9 cellular contexts compared by ENCODE assay signal in genomic region chr4:86544313-86544966, GRCh38. TPM values are rescaled to one million over a fixed set of nuclear protein-coding genes. Genes with fewer than 3 reads are reported as not detected.
DNase-seq lines count a peak whose midpoint lies in the region; ATAC-seq and TF ChIP-seq lines count a peak whose summit lies in the region.
"Had no signal": no experiment of that assay in that cellular context is flagged by ENCODE, and none has a peak within 500 bp of the region (broad histone marks: within the 10 kb centered on the region; RNA-seq: fewer than 3 reads in every experiment).

No MANE protein-coding gene starts in this region.

- no peaks in the 10 kb centered on the region for H3K36me3 Mint-ChIP-seq in activated T-cell treated with anti-CD3 and anti-CD28 coated beads, Interleukin-2, amount 50 U/mL, for 4 hours (ENCODE audit: insufficient read depth)
- peaks cover 23% of the 10 kb centered on the region for H3K36me3 Mint-ChIP-seq in neural progenitor cell

- H4K20me1 ChIP-seq in neural progenitor cell (ENCODE audit: low read depth): no peaks in the 10 kb centered on the region

- ATAC-seq in activated T-cell treated with anti-CD3 and anti-CD28 coated beads, Interleukin-2, amount 50 U/mL, for 4 hours: peak; percentile 57 to 78
- ATAC-seq in GM21825 (IDR thresholded peaks at IDR 0.05; ENCODE audit: unreplicated experiment) (peak; percentile 81), HG03521 (IDR thresholded peaks at IDR 0.05; ENCODE audit: unreplicated experiment) (peak; percentile 82), SK-N-SH treated with all-trans-retinoic acid at 6 μM for 48 hours (no peak), left lung (no peak)

- no peaks in the 10 kb centered on the region for H3K27me3 Mint-ChIP-seq in activated T-cell treated with anti-CD3 and anti-CD28 coated beads, Interleukin-2, amount 50 U/mL, for 4 hours (ENCODE audit: low read depth)
- H3K27me3 Mint-ChIP-seq in neural progenitor cell (ENCODE audit: insufficient read depth, low read depth): peaks cover 5% of the 10 kb centered on the region

- H3F3A ChIP-seq in neural progenitor cell (ENCODE audit: low read depth): peaks cover 50% of the 10 kb centered on the region

- H3K27ac ChIP-seq in neural progenitor cell: peak overlapping the region; percentile 100
- H3K27ac ChIP-seq in left lung: no peak overlapping the region

- H3K79me2 ChIP-seq in neural progenitor cell (ENCODE audit: low read depth): no peaks in the 10 kb centered on the region

- H3K27me3 ChIP-seq in neural progenitor cell: no peaks in the 10 kb centered on the region
- H3K27me3 ChIP-seq in left lung: peaks cover 0 to 19% of the 10 kb centered on the region in 2 donors

- peak overlapping the region; percentile 68 for H3K4me2 ChIP-seq in neural progenitor cell

- peaks cover 18% of the 10 kb centered on the region for H3K4me1 Mint-ChIP-seq in activated T-cell treated with anti-CD3 and anti-CD28 coated beads, Interleukin-2, amount 50 U/mL, for 4 hours (ENCODE audit: low read depth)
- H3K4me1 Mint-ChIP-seq in neural progenitor cell: peaks cover 55% of the 10 kb centered on the region

- H2AFZ ChIP-seq in neural progenitor cell (replicated peaks): no peak overlapping the region

- H3K36me3 ChIP-seq in neural progenitor cell (no peaks in the 10 kb centered on the region), left lung (no peaks in the 10 kb centered on the region)

- TF ChIP-seq CTCF in neural progenitor cell (IDR thresholded peaks at IDR 0.05) (no peak), left lung (IDR thresholded peaks at IDR 0.05) (no peak)

- no peak overlapping the region for H3K9ac ChIP-seq in neural progenitor cell

- peak overlapping the region; percentile 61 for H3K27ac Mint-ChIP-seq in neural progenitor cell
- H3K27ac Mint-ChIP-seq: HFFc6 had no signal

- peak overlapping the region; percentile 13 for H3K4me3 ChIP-seq in neural progenitor cell
- H3K4me3 ChIP-seq in left lung: no peak overlapping the region

- DNase-seq in activated T-cell treated with anti-CD3 and anti-CD28 coated beads, Interleukin-2, amount 50 U/mL, for 4 hours: no peak
- DNase-seq in activated T-cell treated with anti-CD3 and anti-CD28 coated beads for 4 hours (no peak), neural progenitor cell (ENCODE audit: low spot score) (no peak), dermis blood vessel endothelial cell (no peak), left lung (no peak)
- DNase-seq: HFFc6 had no signal

- H3K4me1 ChIP-seq in neural progenitor cell: peaks cover 62% of the 10 kb centered on the region
- no peaks in the 10 kb centered on the region for H3K4me1 ChIP-seq in left lung

- H3K9me3 ChIP-seq in neural progenitor cell (ENCODE audit: low read depth): no peaks in the 10 kb centered on the region
- H3K9me3 ChIP-seq in left lung: no peaks in the 10 kb centered on the region

- H3K4me3 Mint-ChIP-seq in activated T-cell treated with anti-CD3 and anti-CD28 coated beads, Interleukin-2, amount 50 U/mL, for 4 hours: peak overlapping the region; percentile 37
- no peak overlapping the region for H3K4me3 Mint-ChIP-seq in neural progenitor cell
- H3K4me3 Mint-ChIP-seq: HFFc6 had no signal

- H3K9me3 Mint-ChIP-seq in activated T-cell treated with anti-CD3 and anti-CD28 coated beads, Interleukin-2, amount 50 U/mL, for 4 hours: no peaks in the 10 kb centered on the region
- peaks cover 12% of the 10 kb centered on the region for H3K9me3 Mint-ChIP-seq in neural progenitor cell
- H3K9me3 Mint-ChIP-seq: HFFc6 had no signal

- intact Hi-C loops in left lung (cut with DNase I): no loop called here

TF ChIP-seq in SK-N-SH treated with all-trans-retinoic acid at 6 μM for 48 hours, 23 proteins besides CTCF, POLR2A, EP300 and RAD21:
- TF ChIP-seq ZNF70 (CRISPR knock-in tag; IDR thresholded peaks at IDR 0.05) (no peak), GLIS3 (CRISPR knock-in tag; IDR thresholded peaks at IDR 0.05) (no peak), ZFP3 (CRISPR knock-in tag; IDR thresholded peaks at IDR 0.05) (no peak), CSRNP3 (CRISPR knock-in tag; IDR thresholded peaks at IDR 0.05) (no peak), TSHZ2 (CRISPR knock-in tag; IDR thresholded peaks at IDR 0.05) (no peak), CREB5 (CRISPR knock-in tag; IDR thresholded peaks at IDR 0.05; ENCODE audit: low read depth) (no peak), TOX (CRISPR knock-in tag; IDR thresholded peaks at IDR 0.05; ENCODE audit: borderline replicate concordance) (no peak), ZFP30 (CRISPR knock-in tag; IDR thresholded peaks at IDR 0.05) (no peak), ZC3H10 (CRISPR knock-in tag; IDR thresholded peaks at IDR 0.05) (no peak), BACH2 (CRISPR knock-in tag; IDR thresholded peaks at IDR 0.05; ENCODE audit: borderline replicate concordance) (no peak), TCF4 (CRISPR knock-in tag; IDR thresholded peaks at IDR 0.05; ENCODE audit: borderline replicate concordance) (no peak), ISL1 (CRISPR knock-in tag; IDR thresholded peaks at IDR 0.05) (no peak), PPARA (CRISPR knock-in tag; IDR thresholded peaks at IDR 0.05; ENCODE audit: borderline replicate concordance) (no peak), ZNF8 (CRISPR knock-in tag; IDR thresholded peaks at IDR 0.05) (no peak)

RNA-seq across cellular contexts. Expression of gene PTPN13, which starts 49.7 kb away (rescaled TPM):
- 1 to 10 TPM in 1 of 3 donors, under 1 TPM in 2; 0.89 to 2.2 (median 0.92) TPM for total RNA-seq in activated T-cell treated with anti-CD3 and anti-CD28 coated beads, Interleukin-2, amount 50 U/mL, for 4 hours
- total RNA-seq in neural progenitor cell (ENCODE audit: low replicate concordance): 183 and 244 TPM in 2 replicates
- total RNA-seq in dermis blood vessel endothelial cell: 0.37 and 2.2 TPM in 2 replicates
- total RNA-seq in left lung: 10 to 100 TPM; 59.0 to 64.0 TPM

Comparison
In these comparisons a context has a peak if more than half of its experiments do, and no peak if none do; other contexts are left out.
1. ATAC-seq: peak in activated T-cell treated with anti-CD3 and anti-CD28 coated beads, Interleukin-2, amount 50 U/mL, for 4 hours (2 of 2), GM21825 (single experiment) and HG03521 (single experiment); none in SK-N-SH treated with all-trans-retinoic acid at 6 μM for 48 hours (single experiment) and left lung (single experiment).
2. RNA of gene PTPN13, which starts 49.7 kb away (total RNA-seq): 183 to 244 TPM in neural progenitor cell and 59.0 to 64.0 TPM in left lung; 0.37 to 2.2 TPM in dermis blood vessel endothelial cell and 0.89 to 2.2 TPM in activated T-cell treated with anti-CD3 and anti-CD28 coated beads, Interleukin-2, amount 50 U/mL, for 4 hours; every median in the first group is over 10 times any median in the second.